18 cellular contexts compared by ENCODE assay signal in genomic region chr2:12197133-12197532, GRCh38.
"Had no signal": no experiment of that assay in that cellular context is flagged by ENCODE, and none has a peak within 500 bp of the region (broad histone marks: within the 10 kb centered on the region; RNA-seq: fewer than 3 reads in every experiment).

No MANE protein-coding gene starts in this region.

- H3K4me3 ChIP-seq: coronary artery, heart left ventricle, psoas muscle, right lobe of liver, uterus had no signal

- FAIRE-seq: frontal cortex had no signal

- H3K27me3 Mint-ChIP-seq: stimulated activated memory B cell treated with anti-CD40 and anti-IgM and Interleukin-4, amounts not matched to agents 10 μg/mL and 1 μg/mL and 100 μg/mL, for 72 hours had no signal

- H3K27ac Mint-ChIP-seq: stimulated activated memory B cell treated with anti-CD40 and anti-IgM and Interleukin-4, amounts not matched to agents 10 μg/mL and 1 μg/mL and 100 μg/mL, for 72 hours had no signal

- H3K4me3 Mint-ChIP-seq: naive thymus-derived CD4-positive, alpha-beta T cell; stimulated activated memory B cell treated with anti-CD40 and anti-IgM and Interleukin-4, amounts not matched to agents 10 μg/mL and 1 μg/mL and 100 μg/mL, for 72 hours had no signal

- DNase-seq: effector CD8-positive, alpha-beta T cell; heart left ventricle; hippocampal formation; kidney glomerular epithelial cell; mesendoderm; naive thymus-derived CD4-positive, alpha-beta T cell; psoas muscle; retina; right lobe of liver; stimulated activated CD4-positive, alpha-beta T cell treated with anti-CD3 and anti-CD28 coated beads, Interleukin-4, amount 100 ng/mL, for 1 hour; stimulated activated CD8-positive, alpha-beta memory T cell treated with anti-CD3 and anti-CD28 coated beads, Interleukin-4, amount 100 ng/mL, for 48 hours; trophoblast cell; uterus had no signal

- H3K36me3 ChIP-seq: heart left ventricle, neutrophil, right lobe of liver, uterus had no signal

- ATAC-seq: esophagus mucosa; heart left ventricle; naive thymus-derived CD4-positive, alpha-beta T cell; psoas muscle; right lobe of liver had no signal

- H3K27ac ChIP-seq: coronary artery, heart left ventricle, neutrophil, psoas muscle, right lobe of liver, uterus had no signal

- H3K9me3 ChIP-seq: neutrophil, right lobe of liver, uterus had no signal

- H3K27me3 ChIP-seq: heart left ventricle, neutrophil, right lobe of liver, uterus had no signal

- H3K4me1 ChIP-seq: psoas muscle, right lobe of liver, uterus had no signal
